In the genomic region with DNA sequence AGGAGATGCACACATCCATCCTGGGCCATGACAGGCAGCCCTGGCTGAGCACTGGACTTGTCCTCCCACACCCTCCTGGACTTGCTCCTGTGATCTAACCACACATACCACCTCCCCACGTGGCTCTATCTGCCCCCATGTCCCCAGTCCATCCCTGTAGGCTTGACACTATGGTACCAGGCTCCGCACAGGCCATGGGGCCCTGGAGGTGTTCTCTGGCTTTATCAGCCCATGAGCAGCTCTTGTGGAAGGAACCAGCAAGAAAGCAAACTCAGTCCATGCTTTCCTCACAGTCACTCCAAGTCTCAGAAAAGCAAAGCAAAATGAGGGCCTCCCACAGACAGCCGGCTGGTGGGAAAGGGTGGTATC, we compare ENCODE assay signal across 13 cellular contexts.
A peak's percentile ranks its signal among the peaks of the same experiment; 100 is the strongest.
DNase-seq lines count a peak whose midpoint lies in the region; ATAC-seq and TF ChIP-seq lines count a peak whose summit lies in the region.
"Had no signal": no experiment of that assay in that cellular context is flagged by ENCODE, and none has a peak within 500 bp of the region (broad histone marks: within the 10 kb centered on the region; RNA-seq: fewer than 3 reads in every experiment).

No MANE protein-coding gene starts in this region.

- no peak overlapping the region for H3K4me3 Mint-ChIP-seq in activated T-cell treated with anti-CD3 and anti-CD28 coated beads, Interleukin-2, amount 50 U/mL, for 72 hours
- H3K4me3 Mint-ChIP-seq in memory B cell (no peak overlapping the region), nephron progenitor cell (no peak overlapping the region)

- no peak for ATAC-seq in activated T-cell treated with anti-CD3 and anti-CD28 coated beads, Interleukin-2, amount 50 U/mL, for 72 hours (replicated peaks in 1 of 2)
- peak; percentile 7 for ATAC-seq in memory B cell (ENCODE audit: low read depth)
- ATAC-seq in thoracic aorta (ENCODE audit: insufficient number of reproducible peaks, low FRiP score, low read depth), result no peak
- no peak for ATAC-seq in GM18858 (IDR thresholded peaks at IDR 0.05; ENCODE audit: unreplicated experiment)
- ATAC-seq: left lung had no signal

- H3K4me1 ChIP-seq in ascending aorta, result peaks cover 55 to 95% of the 10 kb centered on the region in 2 donors
- H3K4me1 ChIP-seq in thoracic aorta (ENCODE audit: control insufficient read depth in 1 of 2, low read depth in 2 of 2), result peaks cover 70 to 92% of the 10 kb centered on the region in 2 donors

- no peak for DNase-seq in activated T-cell treated with anti-CD3 and anti-CD28 coated beads, Interleukin-2, amount 50 U/mL, for 72 hours
- DNase-seq in activated T-cell treated with anti-CD3 and anti-CD28 coated beads, Interleukin-2, amount 50 U/mL, for 1 hour, result no peak
- DNase-seq in ascending aorta (ENCODE audit: low spot score in 2 of 2) (no peak), memory B cell (ENCODE audit: low spot score in 2 of 2) (no peak), thoracic aorta (ENCODE audit: low spot score) (no peak), nephron progenitor cell (no peak), GM03348 (ENCODE audit: low spot score) (no peak)
- DNase-seq: activated gamma-delta T cell treated with Interleukin-2 at 50 U/mL for 16 hours; left lung; NCI-H1436 treated with DMSO at 0.1 percent for 48 hours; stimulated activated CD4-positive, alpha-beta T cell treated with anti-CD3 and anti-CD28 coated beads, Interleukin-2, amount 100 ng/mL, for 48 hours had no signal

- H3K4me3 ChIP-seq in ascending aorta (peak overlapping the region; percentile 18 to 79), thoracic aorta (peak overlapping the region; percentile 53)
- H3K4me3 ChIP-seq: left lung, SJSA1 had no signal

- H3K27me3 ChIP-seq in ascending aorta, result no peaks in the 10 kb centered on the region
- no peaks in the 10 kb centered on the region for H3K27me3 ChIP-seq in thoracic aorta (replicated peaks; ENCODE audit: insufficient read depth)
- H3K27me3 ChIP-seq: left lung, SJSA1 had no signal

- intact Hi-C loops in ascending aorta (cut with DNase I), result loop anchor here (10.0 kb wide), 1 partner anchor 51 kb away; no protein-coding TSS in a partner anchor

- H3K36me3 Mint-ChIP-seq in activated T-cell treated with anti-CD3 and anti-CD28 coated beads, Interleukin-2, amount 50 U/mL, for 72 hours (ENCODE audit: insufficient read depth in 2 of 2), result peaks cover 5 to 16% of the 10 kb centered on the region in 2 donors
- H3K36me3 Mint-ChIP-seq in memory B cell, result peaks cover 76% of the 10 kb centered on the region
- peaks cover 11% of the 10 kb centered on the region for H3K36me3 Mint-ChIP-seq in nephron progenitor cell (ENCODE audit: low read depth)

- no peaks in the 10 kb centered on the region for H3K9me3 ChIP-seq in ascending aorta
- no peaks in the 10 kb centered on the region for H3K9me3 ChIP-seq in thoracic aorta
- H3K9me3 ChIP-seq: left lung, SJSA1 had no signal

- peak overlapping the region; percentile 95 to 98 for H3K27ac ChIP-seq in ascending aorta
- H3K27ac ChIP-seq in thoracic aorta, result peak overlapping the region; percentile 75 to 78
- H3K27ac ChIP-seq: SJSA1 had no signal

- H3K27ac Mint-ChIP-seq in activated T-cell treated with anti-CD3 and anti-CD28 coated beads, Interleukin-2, amount 50 U/mL, for 72 hours, result peak overlapping the region; percentile 79
- peak overlapping the region; percentile 86 for H3K27ac Mint-ChIP-seq in memory B cell
- H3K27ac Mint-ChIP-seq in nephron progenitor cell, result no peak overlapping the region

- TF ChIP-seq CTCF in ascending aorta (IDR thresholded peaks at IDR 0.05) (no peak), thoracic aorta (IDR thresholded peaks at IDR 0.05) (no peak), nephron progenitor cell (IDR thresholded peaks at IDR 0.05) (no peak)

- no peaks in the 10 kb centered on the region for H3K27me3 Mint-ChIP-seq in activated T-cell treated with anti-CD3 and anti-CD28 coated beads, Interleukin-2, amount 50 U/mL, for 72 hours (ENCODE audit: low read depth)
- H3K27me3 Mint-ChIP-seq in memory B cell (no peaks in the 10 kb centered on the region), nephron progenitor cell (ENCODE audit: low read depth, poor library complexity) (peaks cover 8% of the 10 kb centered on the region)

- no peaks in the 10 kb centered on the region for H3K9me3 Mint-ChIP-seq in activated T-cell treated with anti-CD3 and anti-CD28 coated beads, Interleukin-2, amount 50 U/mL, for 72 hours
- no peaks in the 10 kb centered on the region for H3K9me3 Mint-ChIP-seq in memory B cell
- no peaks in the 10 kb centered on the region for H3K9me3 Mint-ChIP-seq in nephron progenitor cell

- H3K36me3 ChIP-seq in ascending aorta (peaks cover 76 to 95% of the 10 kb centered on the region in 2 donors), thoracic aorta (peaks cover 52% of the 10 kb centered on the region)

- peaks cover 57% of the 10 kb centered on the region for H3K4me1 Mint-ChIP-seq in activated T-cell treated with anti-CD3 and anti-CD28 coated beads, Interleukin-2, amount 50 U/mL, for 72 hours (ENCODE audit: low read depth)
- peaks cover 75% of the 10 kb centered on the region for H3K4me1 Mint-ChIP-seq in memory B cell
- peaks cover 23% of the 10 kb centered on the region for H3K4me1 Mint-ChIP-seq in nephron progenitor cell
